In genomic region chr11:133787379-133788103, GRCh38 we compare ENCODE assay signal across 11 cellular contexts. TPM values are rescaled to one million over a fixed set of nuclear protein-coding genes. Genes with fewer than 3 reads are reported as not detected.
DNase-seq lines count a peak whose midpoint lies in the region; ATAC-seq and TF ChIP-seq lines count a peak whose summit lies in the region.
"Had no signal": no experiment of that assay in that cellular context is flagged by ENCODE, and none has a peak within 500 bp of the region (broad histone marks: within the 10 kb centered on the region; RNA-seq: fewer than 3 reads in every experiment).

No MANE protein-coding gene starts in this region.

- ATAC-seq in GM18909 (IDR thresholded peaks at IDR 0.05; ENCODE audit: poor library complexity, unreplicated experiment), result no peak
- no peak for ATAC-seq in GM19035 (IDR thresholded peaks at IDR 0.05; ENCODE audit: unreplicated experiment)
- ATAC-seq: left colon, SK-N-SH treated with all-trans-retinoic acid at 6 μM for 48 hours had no signal

- CTCF ChIA-PET in HEK293T (lab: Yijun Ruan, JAX), result no interaction called here
- CTCF ChIA-PET in Caco-2 (lab: Charles Lee), result no interaction called here

- peaks cover 7% of the 10 kb centered on the region for H3K27me3 Mint-ChIP-seq in Caco-2 (ENCODE audit: insufficient read depth, unreplicated experiment)

- no TSS peak for BruUV-seq in Caco-2 (replicated peaks; lab: Mats Ljungman, UMichigan)

- H3K27ac Mint-ChIP-seq in Caco-2 (ENCODE audit: unreplicated experiment), result no peak overlapping the region

- H3K4me1 ChIP-seq in ascending aorta, result no peaks in the 10 kb centered on the region
- H3K4me1 ChIP-seq in iPS-18a (ENCODE audit: control insufficient read depth, low read depth, low read length), result no peaks in the 10 kb centered on the region
- no peaks in the 10 kb centered on the region for H3K4me1 ChIP-seq in Caco-2

- H3K4me1 Mint-ChIP-seq in Caco-2 (ENCODE audit: low read depth, unreplicated experiment), result no peaks in the 10 kb centered on the region

- peaks cover 21% of the 10 kb centered on the region for H3K9me3 Mint-ChIP-seq in Caco-2 (ENCODE audit: unreplicated experiment)

- H3K27ac ChIP-seq in ascending aorta (no peak overlapping the region), iPS-18a (ENCODE audit: low read length) (no peak overlapping the region)

- no peak overlapping the region for H3K4me3 Mint-ChIP-seq in Caco-2 (ENCODE audit: unreplicated experiment)

- intact Hi-C loops in ascending aorta (cut with DNase I), result no loop called here
- intact Hi-C loops in Caco-2 (cut with micrococcal nuclease; ENCODE audit: unreplicated experiment), result no loop called here

- H3K36me3 ChIP-seq in ascending aorta (no peaks in the 10 kb centered on the region), iPS-18a (ENCODE audit: control insufficient read depth, low read depth, low read length) (no peaks in the 10 kb centered on the region), Caco-2 (ENCODE audit: control insufficient read depth, insufficient read depth, low read length) (no peaks in the 10 kb centered on the region)

- TF ChIP-seq CTCF in ascending aorta (IDR thresholded peaks at IDR 0.05) (no peak), Caco-2 (IDR thresholded peaks at IDR 0.05; ENCODE audit: insufficient read depth in 1 of 2, low read depth in 1 of 2, low read length in 1 of 2, severe bottlenecking in 1 of 2, unreplicated experiment in 1 of 2) (no peak)

- H3K4me3 ChIP-seq in ascending aorta (peak overlapping the region; percentile 26 to 45), iPS-18a (ENCODE audit: low read length) (peak overlapping the region; percentile 59), skeletal muscle cell (ENCODE audit: low read depth, low read length) (peak overlapping the region; percentile 5), Caco-2 (ENCODE audit: low read depth, low read length) (no peak overlapping the region)

- H3K27me3 ChIP-seq in ascending aorta, result no peaks in the 10 kb centered on the region
- peaks cover 34% of the 10 kb centered on the region for H3K27me3 ChIP-seq in iPS-18a (ENCODE audit: control insufficient read depth, insufficient read depth, low read length)
- no peaks in the 10 kb centered on the region for H3K27me3 ChIP-seq in Caco-2 (replicated peaks; ENCODE audit: control insufficient read depth, insufficient read depth, low read length)

- H3K9me3 ChIP-seq in ascending aorta (no peaks in the 10 kb centered on the region), iPS-18a (ENCODE audit: control insufficient read depth, low read depth, low read length) (no peaks in the 10 kb centered on the region), Caco-2 (peaks cover 3% of the 10 kb centered on the region; the same call in 1 of the 2 replicates)

- DNase-seq in HEK293T (ENCODE audit: extremely low spot score), result peak; percentile 59
- no peak for DNase-seq in ascending aorta (ENCODE audit: low spot score in 2 of 2)
- DNase-seq in skeletal muscle cell (ENCODE audit: low read depth), result no peak
- DNase-seq in NCI-H1694 (lab: John Stamatoyannopoulos, UW), result no peak
- DNase-seq in Caco-2, result no peak
- DNase-seq: KG1 had no signal

- POLR2A ChIA-PET in HEK293T (lab: Yijun Ruan, JAX) (no interaction called here), Caco-2 (lab: Charles Lee) (no interaction called here)

- H3K9ac ChIP-seq in iPS-18a (ENCODE audit: low read length), result no peak overlapping the region

- H3K36me3 Mint-ChIP-seq in Caco-2 (ENCODE audit: insufficient read depth, unreplicated experiment), result no peaks in the 10 kb centered on the region

TF ChIP-seq in HEK293T, 16 proteins besides CTCF, POLR2A, EP300 and RAD21:
- no peak for TF ChIP-seq TARDBP (IDR thresholded peaks at IDR 0.05)
- no peak for TF ChIP-seq BHLHE40 (IDR thresholded peaks at IDR 0.05; ENCODE audit: borderline replicate concordance)
- TF ChIP-seq ARNT (IDR thresholded peaks at IDR 0.05), result no peak
- no peak for TF ChIP-seq FOXM1 (IDR thresholded peaks at IDR 0.05; ENCODE audit: borderline replicate concordance)
- no peak for TF ChIP-seq NFRKB (IDR thresholded peaks at IDR 0.05)
- TF ChIP-seq HDGF (IDR thresholded peaks at IDR 0.05; ENCODE audit: borderline replicate concordance), result no peak
- TF ChIP-seq ELF4 (IDR thresholded peaks at IDR 0.05), result no peak
- TF ChIP-seq SP1 (IDR thresholded peaks at IDR 0.05), result no peak

RNA-seq across cellular contexts. Expression of gene SPATA19, which starts 57.8 kb away (rescaled TPM):
- total RNA-seq in ascending aorta, result not detected
- total RNA-seq in Caco-2 (2022), result not detected in 2 replicates
- total RNA-seq: left colon had no signal
